Comparison of ENCODE assay signal across 19 cellular contexts in genomic region chr18:7840445-7840844, GRCh38.
"Had no signal": no experiment of that assay in that cellular context is flagged by ENCODE, and none has a peak within 500 bp of the region (broad histone marks: within the 10 kb centered on the region; RNA-seq: fewer than 3 reads in every experiment).

No MANE protein-coding gene starts in this region.

- FAIRE-seq: colon had no signal

- DNase-seq: activated CD4-positive, alpha-beta memory T cell treated with anti-CD3 and anti-CD28 coated beads, Interleukin-2, amount 10 ng/mL, durations not matched to agents 7 days and 5 days; activated CD4-positive, alpha-beta T cell treated with anti-CD3 and anti-CD28 coated beads for 48 hours; activated CD4-positive, CD25-positive, alpha-beta regulatory T cell; activated CD8-positive, alpha-beta memory T cell treated with anti-CD3 and anti-CD28 coated beads, Interleukin-2, amount 10 ng/mL, durations not matched to agents 7 days and 5 days; activated naive CD4-positive, alpha-beta T cell treated with Interleukin-2 at 50 U/mL for 16 hours; activated naive CD8-positive, alpha-beta T cell treated with anti-CD3 and anti-CD28 coated beads, Interleukin-2, amount 10 ng/mL, durations not matched to agents 7 days and 5 days; amygdala; central memory CD4-positive, alpha-beta T cell; erythroblast; heart left ventricle; lower lobe of right lung; right cardiac atrium; stimulated activated naive CD8-positive, alpha-beta T cell treated with anti-CD3 and anti-CD28 coated beads, Interleukin-15, Interleukin-2, amounts not matched to agents 100 U/mL and 50 U/mL, for 24 hours; T-helper 1 cell; T-helper 9 cell; transverse colon had no signal

- H3K27me3 ChIP-seq: gastroesophageal sphincter, heart left ventricle, transverse colon had no signal

- H3K4me3 ChIP-seq: gastroesophageal sphincter, heart left ventricle, lower lobe of right lung, transverse colon had no signal

- H3K27ac ChIP-seq: gastroesophageal sphincter, lower lobe of right lung, transverse colon had no signal

- H3K9me3 ChIP-seq: transverse colon had no signal

- H3K36me3 ChIP-seq: gastroesophageal sphincter, heart left ventricle, lower lobe of right lung, transverse colon had no signal

- ATAC-seq: activated CD8-positive, alpha-beta memory T cell treated with anti-CD3 and anti-CD28 coated beads, Interleukin-2, amount 10 ng/mL, durations not matched to agents 7 days and 5 days; gastroesophageal sphincter; natural killer cell treated with Interleukin-12 subunit alpha and Interleukin-12 subunit beta and Interleukin-15 and Interleukin-18, amount 100 ng/mL, for 72 hours; stimulated activated naive CD8-positive, alpha-beta T cell treated with anti-CD3 and anti-CD28 coated beads, Interleukin-15, Interleukin-2, amounts not matched to agents 100 U/mL and 50 U/mL, for 24 hours had no signal
